In the genomic region with DNA sequence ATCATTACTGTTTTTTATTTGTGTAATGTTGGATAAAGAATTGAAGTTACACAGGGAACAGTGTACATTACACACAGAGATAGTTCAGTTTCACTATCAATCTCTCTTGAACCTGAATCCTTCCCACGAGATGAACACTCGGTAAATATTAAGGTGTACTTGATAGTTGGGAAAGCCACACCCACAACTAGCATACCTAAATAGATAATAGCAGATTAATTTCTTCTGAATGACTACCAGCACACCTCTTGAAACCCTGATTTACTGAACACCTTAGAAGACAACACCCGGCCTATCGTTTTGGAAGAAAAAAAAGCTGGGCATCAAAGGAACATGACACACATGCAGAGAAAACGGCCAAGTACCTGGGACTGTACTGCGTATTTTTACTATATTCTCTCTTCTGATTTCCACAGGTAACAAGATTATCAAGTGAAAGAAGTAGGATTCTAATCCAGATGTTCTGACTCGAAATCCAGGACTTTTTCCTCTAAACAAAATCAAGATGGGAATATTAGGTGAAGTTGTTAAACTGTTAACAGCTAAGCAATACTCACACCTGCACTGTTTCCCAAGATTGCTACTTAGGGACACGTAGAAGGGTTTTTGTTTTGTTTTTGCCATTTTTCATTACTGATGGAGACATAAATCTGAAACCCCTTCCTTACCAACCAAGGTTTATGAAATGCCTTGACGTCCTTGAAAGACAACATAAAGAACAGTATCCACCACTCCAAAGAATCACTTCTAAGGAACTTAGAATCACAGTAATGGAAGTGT, we compare ENCODE assay signal across 1 cellular context.
TF ChIP-seq lines count a peak whose summit lies in the region.

No MANE protein-coding gene starts in this region.

TF ChIP-seq in GM23338, 12 proteins besides CTCF, POLR2A, EP300 and RAD21 (continued from another document):
- TF ChIP-seq, protein P1, sequence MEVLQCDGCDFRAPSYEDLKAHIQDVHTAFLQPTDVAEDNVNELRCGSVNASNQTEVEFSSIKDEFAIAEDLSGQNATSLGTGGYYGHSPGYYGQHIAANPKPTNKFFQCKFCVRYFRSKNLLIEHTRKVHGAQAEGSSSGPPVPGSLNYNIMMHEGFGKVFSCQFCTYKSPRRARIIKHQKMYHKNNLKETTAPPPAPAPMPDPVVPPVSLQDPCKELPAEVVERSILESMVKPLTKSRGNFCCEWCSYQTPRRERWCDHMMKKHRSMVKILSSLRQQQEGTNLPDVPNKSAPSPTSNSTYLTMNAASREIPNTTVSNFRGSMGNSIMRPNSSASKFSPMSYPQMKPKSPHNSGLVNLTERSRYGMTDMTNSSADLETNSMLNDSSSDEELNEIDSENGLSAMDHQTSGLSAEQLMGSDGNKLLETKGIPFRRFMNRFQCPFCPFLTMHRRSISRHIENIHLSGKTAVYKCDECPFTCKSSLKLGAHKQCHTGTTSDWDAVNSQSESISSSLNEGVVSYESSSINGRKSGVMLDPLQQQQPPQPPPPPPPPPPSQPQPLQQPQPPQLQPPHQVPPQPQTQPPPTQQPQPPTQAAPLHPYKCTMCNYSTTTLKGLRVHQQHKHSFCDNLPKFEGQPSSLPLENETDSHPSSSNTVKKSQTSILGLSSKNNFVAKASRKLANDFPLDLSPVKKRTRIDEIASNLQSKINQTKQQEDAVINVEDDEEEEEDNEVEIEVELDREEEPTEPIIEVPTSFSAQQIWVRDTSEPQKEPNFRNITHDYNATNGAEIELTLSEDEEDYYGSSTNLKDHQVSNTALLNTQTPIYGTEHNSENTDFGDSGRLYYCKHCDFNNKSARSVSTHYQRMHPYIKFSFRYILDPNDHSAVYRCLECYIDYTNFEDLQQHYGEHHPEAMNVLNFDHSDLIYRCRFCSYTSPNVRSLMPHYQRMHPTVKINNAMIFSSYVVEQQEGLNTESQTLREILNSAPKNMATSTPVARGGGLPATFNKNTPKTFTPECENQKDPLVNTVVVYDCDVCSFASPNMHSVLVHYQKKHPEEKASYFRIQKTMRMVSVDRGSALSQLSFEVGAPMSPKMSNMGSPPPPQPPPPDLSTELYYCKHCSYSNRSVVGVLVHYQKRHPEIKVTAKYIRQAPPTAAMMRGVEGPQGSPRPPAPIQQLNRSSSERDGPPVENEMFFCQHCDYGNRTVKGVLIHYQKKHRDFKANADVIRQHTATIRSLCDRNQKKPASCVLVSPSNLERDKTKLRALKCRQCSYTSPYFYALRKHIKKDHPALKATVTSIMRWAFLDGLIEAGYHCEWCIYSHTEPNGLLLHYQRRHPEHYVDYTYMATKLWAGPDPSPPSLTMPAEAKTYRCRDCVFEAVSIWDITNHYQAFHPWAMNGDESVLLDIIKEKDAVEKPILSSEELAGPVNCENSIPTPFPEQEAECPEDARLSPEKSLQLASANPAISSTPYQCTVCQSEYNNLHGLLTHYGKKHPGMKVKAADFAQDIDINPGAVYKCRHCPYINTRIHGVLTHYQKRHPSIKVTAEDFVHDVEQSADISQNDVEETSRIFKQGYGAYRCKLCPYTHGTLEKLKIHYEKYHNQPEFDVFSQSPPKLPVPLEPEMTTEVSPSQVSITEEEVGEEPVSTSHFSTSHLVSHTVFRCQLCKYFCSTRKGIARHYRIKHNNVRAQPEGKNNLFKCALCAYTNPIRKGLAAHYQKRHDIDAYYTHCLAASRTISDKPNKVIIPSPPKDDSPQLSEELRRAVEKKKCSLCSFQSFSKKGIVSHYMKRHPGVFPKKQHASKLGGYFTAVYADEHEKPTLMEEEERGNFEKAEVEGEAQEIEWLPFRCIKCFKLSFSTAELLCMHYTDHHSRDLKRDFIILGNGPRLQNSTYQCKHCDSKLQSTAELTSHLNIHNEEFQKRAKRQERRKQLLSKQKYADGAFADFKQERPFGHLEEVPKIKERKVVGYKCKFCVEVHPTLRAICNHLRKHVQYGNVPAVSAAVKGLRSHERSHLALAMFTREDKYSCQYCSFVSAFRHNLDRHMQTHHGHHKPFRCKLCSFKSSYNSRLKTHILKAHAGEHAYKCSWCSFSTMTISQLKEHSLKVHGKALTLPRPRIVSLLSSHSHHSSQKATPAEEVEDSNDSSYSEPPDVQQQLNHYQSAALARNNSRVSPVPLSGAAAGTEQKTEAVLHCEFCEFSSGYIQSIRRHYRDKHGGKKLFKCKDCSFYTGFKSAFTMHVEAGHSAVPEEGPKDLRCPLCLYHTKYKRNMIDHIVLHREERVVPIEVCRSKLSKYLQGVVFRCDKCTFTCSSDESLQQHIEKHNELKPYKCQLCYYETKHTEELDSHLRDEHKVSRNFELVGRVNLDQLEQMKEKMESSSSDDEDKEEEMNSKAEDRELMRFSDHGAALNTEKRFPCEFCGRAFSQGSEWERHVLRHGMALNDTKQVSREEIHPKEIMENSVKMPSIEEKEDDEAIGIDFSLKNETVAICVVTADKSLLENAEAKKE (CRISPR knock-in tag; IDR thresholded peaks at IDR 0.05) = no peak
